ENCODE assay signal across 18 cellular contexts in the genomic region with DNA sequence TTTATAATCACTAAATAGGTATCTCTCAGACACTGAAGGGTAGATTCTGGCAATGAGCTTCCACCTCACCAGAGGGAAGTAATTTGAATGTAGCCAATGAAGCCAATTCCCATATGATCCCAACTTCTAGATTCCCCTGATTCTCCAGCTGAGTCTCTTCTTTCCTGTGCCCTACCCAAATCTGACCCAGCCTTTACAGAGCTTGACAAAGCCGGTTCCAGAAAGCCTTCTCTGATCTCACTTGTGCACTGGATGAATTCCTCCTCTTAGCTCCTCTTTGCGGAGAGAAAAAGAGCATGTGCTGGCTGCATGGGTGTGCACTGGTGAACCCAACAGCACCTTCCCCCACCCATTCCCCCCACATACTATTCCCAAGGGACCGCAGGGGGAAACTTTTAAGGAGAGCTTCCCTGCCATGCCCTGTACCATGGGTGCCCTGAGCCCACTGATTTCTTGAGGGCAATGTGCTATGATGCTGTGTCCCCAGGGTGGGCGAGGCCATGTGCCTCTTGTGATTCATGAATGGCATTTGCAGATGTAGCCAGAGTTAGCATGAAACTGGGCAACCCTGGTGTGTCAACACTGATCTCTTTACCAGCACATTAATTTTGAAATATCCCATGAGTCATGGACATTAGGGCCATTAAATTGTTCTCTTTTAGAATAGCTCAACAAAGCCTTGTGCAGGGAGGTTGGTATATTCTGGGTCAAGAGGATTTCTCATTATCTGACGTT. TPM values are rescaled to one million over a fixed set of nuclear protein-coding genes. Genes with fewer than 3 reads are reported as not detected.
DNase-seq lines count a peak whose midpoint lies in the region; TF ChIP-seq lines count a peak whose summit lies in the region.
"Had no signal": no experiment of that assay in that cellular context is flagged by ENCODE, and none has a peak within 500 bp of the region (broad histone marks: within the 10 kb centered on the region; RNA-seq: fewer than 3 reads in every experiment).

No MANE protein-coding gene starts in this region.

- no peaks in the 10 kb centered on the region for H3K4me1 Mint-ChIP-seq in activated CD4-positive, alpha-beta memory T cell treated with anti-CD3 and anti-CD28 coated beads, Interleukin-2, amount 10 ng/mL, durations not matched to agents 7 days and 5 days

- H2AK5ac ChIP-seq in neuronal stem cell (ENCODE audit: low read depth, low read length), result peak overlapping the region; percentile 42

- H2BK15ac ChIP-seq in neuronal stem cell (ENCODE audit: low read length), result peak overlapping the region; percentile 41

- peaks cover 14% of the 10 kb centered on the region for H3K27me3 Mint-ChIP-seq in activated CD4-positive, alpha-beta memory T cell treated with anti-CD3 and anti-CD28 coated beads, Interleukin-2, amount 10 ng/mL, durations not matched to agents 7 days and 5 days

- CTCF ChIA-PET in activated CD4-positive, alpha-beta memory T cell treated with anti-CD3 and anti-CD28 coated beads, Interleukin-2, amount 10 ng/mL, durations not matched to agents 7 days and 5 days (lab: Charles Lee), result interaction anchor here (1.0 kb wide), 1 partner anchor 110 kb away, joined by 3 read pairs; no protein-coding TSS in a partner anchor

- H3K36me3 Mint-ChIP-seq in activated CD4-positive, alpha-beta memory T cell treated with anti-CD3 and anti-CD28 coated beads, Interleukin-2, amount 10 ng/mL, durations not matched to agents 7 days and 5 days (ENCODE audit: low read depth), result no peaks in the 10 kb centered on the region

- no peak overlapping the region for H2BK120ac ChIP-seq in neuronal stem cell (ENCODE audit: low read depth, low read length)

- no peak overlapping the region for H3K4me3 Mint-ChIP-seq in activated CD4-positive, alpha-beta memory T cell treated with anti-CD3 and anti-CD28 coated beads, Interleukin-2, amount 10 ng/mL, durations not matched to agents 7 days and 5 days
- H3K4me3 Mint-ChIP-seq: T-helper 1 cell treated with Interleukin-12 subunit alpha and Interleukin-12 subunit beta and Interleukin-4 antibody, amounts not matched to agents 30 μg/mL and 1 μg/mL, for 36 hours had no signal

- WGBS in neuronal stem cell (ENCODE audit: extremely low coverage in 2 of 2, insufficient read length in 2 of 2, insufficient replicate concordance in 1 of 2), 2 donors, result no CpG with 5 or more reads among the region's 5 CpGs

- H3K4me1 ChIP-seq in neuronal stem cell (ENCODE audit: control insufficient read depth in 2 of 2, insufficient read depth in 1 of 2, low read depth in 1 of 2, low read length in 2 of 2), result peaks cover 1 to 2% of the 10 kb centered on the region in 2 donors
- H3K4me1 ChIP-seq: BLaER1, parathyroid adenoma, tibial artery had no signal

- no peak overlapping the region for H3K4me3 ChIP-seq in epithelial cell of proximal tubule (ENCODE audit: low read depth, low read length)
- H3K4me3 ChIP-seq in neuronal stem cell (ENCODE audit: low read length in 2 of 2), result no peak overlapping the region
- H3K4me3 ChIP-seq: BLaER1, PC-9, tibial artery had no signal

- no peak overlapping the region for H4K8ac ChIP-seq in neuronal stem cell (ENCODE audit: low read depth, low read length)

- no peak overlapping the region for H3K14ac ChIP-seq in neuronal stem cell (ENCODE audit: low read length)

- no peak overlapping the region for H3K4ac ChIP-seq in neuronal stem cell (ENCODE audit: low read length)

- no peaks in the 10 kb centered on the region for H3K79me1 ChIP-seq in neuronal stem cell (ENCODE audit: low read depth, low read length)

- POLR2A ChIA-PET in activated CD4-positive, alpha-beta memory T cell treated with anti-CD3 and anti-CD28 coated beads, Interleukin-2, amount 10 ng/mL, durations not matched to agents 7 days and 5 days (lab: Charles Lee), result no interaction called here

- no peak overlapping the region for H2BK5ac ChIP-seq in neuronal stem cell (ENCODE audit: low read length)

- DNase-seq in AG08395 (ENCODE audit: low spot score) (peak; percentile 62), HT1080 (ENCODE audit: low read depth) (peak; percentile 24), epithelial cell of proximal tubule (ENCODE audit: low read depth) (peak; percentile 39), neuronal stem cell (ENCODE audit: low spot score) (no peak), caudate nucleus (lab: John Stamatoyannopoulos, UW) (no peak), NCI-H446 (lab: John Stamatoyannopoulos, UW) (no peak), HUDEP-2 (lab: John Stamatoyannopoulos, UW; ENCODE audit: unreplicated experiment in 76 of 76) (no peak)
- no peak for DNase-seq in activated CD4-positive, alpha-beta memory T cell treated with anti-CD3 and anti-CD28 coated beads, Interleukin-2, amount 10 ng/mL, durations not matched to agents 7 days and 5 days
- DNase-seq: activated CD4-positive, CD25-positive, alpha-beta regulatory T cell treated with anti-CD3 and anti-CD28 coated beads, Interleukin-2, amount 50 U/mL, for 72 hours; activated T-cell treated with anti-CD3 and anti-CD28 coated beads for 4 hours; DND-41; erythroblast; PC-9; tibial artery had no signal

- H3K4me2 ChIP-seq in neuronal stem cell (ENCODE audit: insufficient read depth, low read length, poor library complexity, severe bottlenecking), result no peak overlapping the region
- H3K4me2 ChIP-seq: BLaER1, PC-9 had no signal

- H3K27ac ChIP-seq in neuronal stem cell (replicated peaks; ENCODE audit: low read length) (no peak overlapping the region), caudate nucleus (ENCODE audit: low read depth, low read length) (no peak overlapping the region)
- H3K27ac ChIP-seq: BLaER1, parathyroid adenoma, PC-9, tibial artery had no signal

- no peak for TF ChIP-seq CTCF in epithelial cell of proximal tubule (conservative IDR thresholded peaks at IDR 0.05; ENCODE audit: low read depth, low read length)

- no peak overlapping the region for H2AFZ ChIP-seq in neuronal stem cell (ENCODE audit: low read length)
- H2AFZ ChIP-seq: parathyroid adenoma, PC-9 had no signal

- peaks cover 0 to 5% (median 0%) of the 10 kb centered on the region in 3 experiments for H3K27me3 ChIP-seq in neuronal stem cell (ENCODE audit: control insufficient read depth in 3 of 3, insufficient read depth in 3 of 3, low read depth in 1 of 3, low read length in 3 of 3)
- H3K27me3 ChIP-seq: BLaER1, tibial artery had no signal

- peaks cover 2% of the 10 kb centered on the region for H3K9me3 Mint-ChIP-seq in activated CD4-positive, alpha-beta memory T cell treated with anti-CD3 and anti-CD28 coated beads, Interleukin-2, amount 10 ng/mL, durations not matched to agents 7 days and 5 days

- no peak overlapping the region for H3K23ac ChIP-seq in neuronal stem cell (ENCODE audit: low read depth, low read length, poor library complexity)

- H3K18ac ChIP-seq in neuronal stem cell (ENCODE audit: low read length), result no peak overlapping the region

- H4K91ac ChIP-seq in neuronal stem cell (ENCODE audit: low read depth, low read length, poor library complexity), result no peak overlapping the region

- no peak overlapping the region for H3K27ac Mint-ChIP-seq in activated CD4-positive, alpha-beta memory T cell treated with anti-CD3 and anti-CD28 coated beads, Interleukin-2, amount 10 ng/mL, durations not matched to agents 7 days and 5 days
- H3K27ac Mint-ChIP-seq: T-helper 1 cell treated with Interleukin-12 subunit alpha and Interleukin-12 subunit beta and Interleukin-4 antibody, amounts not matched to agents 30 μg/mL and 1 μg/mL, for 36 hours had no signal

- H3K9ac ChIP-seq in neuronal stem cell (ENCODE audit: low read depth, low read length, poor library complexity), result no peak overlapping the region
- H3K9ac ChIP-seq: BLaER1, parathyroid adenoma had no signal

- peaks cover 0 to 6% of the 10 kb centered on the region in 2 donors for H3K9me3 ChIP-seq in neuronal stem cell (replicated peaks in 1 of 2; ENCODE audit: control insufficient read depth in 2 of 2, insufficient read depth in 1 of 2, low read depth in 1 of 2, low read length in 2 of 2)
- H3K9me3 ChIP-seq: BLaER1 had no signal

- no peaks in the 10 kb centered on the region for H3K36me3 ChIP-seq in neuronal stem cell (replicated peaks in 1 of 2; ENCODE audit: control insufficient read depth in 2 of 2, insufficient read depth in 2 of 2, low read length in 2 of 2)
- H3K36me3 ChIP-seq: BLaER1, tibial artery had no signal

- H2BK12ac ChIP-seq in neuronal stem cell (ENCODE audit: low read length), result no peak overlapping the region

RNA-seq across cellular contexts. Expression of a gene that starts 50.4 kb away (rescaled TPM):
- 3.6 and 8.2 TPM in 2 replicates for total RNA-seq in HT1080 (2014; rRNA removed; shearing (Covaris generic))
- 12.2 and 13.5 TPM in 2 replicates for polyA plus RNA-seq in HT1080 (2015; cell fraction: cytosol; rRNA removed)
- polyA plus RNA-seq in HT1080 (2015; cell fraction: nucleus; rRNA removed), result 18.3 and 21.2 TPM in 2 replicates
- total RNA-seq in epithelial cell of proximal tubule, result 58.5 and 84.6 TPM in 2 replicates
- polyA plus RNA-seq in neuronal stem cell (2013, experiment 1 of 2), result 35.0 TPM
- 35.1 TPM for polyA plus RNA-seq in neuronal stem cell (2013, experiment 2 of 2)
- total RNA-seq in activated CD4-positive, alpha-beta memory T cell treated with anti-CD3 and anti-CD28 coated beads, Interleukin-2, amount 10 ng/mL, durations not matched to agents 7 days and 5 days, result 1 to 10 TPM; 5.2 to 5.3 TPM

RNA-seq across cellular contexts. Expression of a gene that starts 53.0 kb away (rescaled TPM):
- total RNA-seq in HT1080 (2014; rRNA removed; shearing (Covaris generic)), result not detected in 2 replicates
- not detected in 2 replicates for polyA plus RNA-seq in HT1080 (2015; cell fraction: cytosol; rRNA removed)
- not detected in 2 replicates for polyA plus RNA-seq in HT1080 (2015; cell fraction: nucleus; rRNA removed)
- 0.51 and 1.3 TPM in 2 replicates for total RNA-seq in epithelial cell of proximal tubule
- not detected for polyA plus RNA-seq in neuronal stem cell (2013, experiment 1 of 2)
- polyA plus RNA-seq in neuronal stem cell (2013, experiment 2 of 2), result not detected
- not detected for total RNA-seq in activated CD4-positive, alpha-beta memory T cell treated with anti-CD3 and anti-CD28 coated beads, Interleukin-2, amount 10 ng/mL, durations not matched to agents 7 days and 5 days
- total RNA-seq: mesenteric fat pad had no signal

Comparison
In these comparisons a context has a peak if more than half of its experiments do, and no peak if none do; other contexts are left out.
1. DNase-seq: peak in AG08395 (single experiment), HT1080 (single experiment) and epithelial cell of proximal tubule (single experiment); none in neuronal stem cell (single experiment), activated CD4-positive, alpha-beta memory T cell treated with anti-CD3 and anti-CD28 coated beads, Interleukin-2, amount 10 ng/mL, durations not matched to agents 7 days and 5 days (single experiment), caudate nucleus (0 of 61), NCI-H446 (0 of 2) and HUDEP-2 (0 of 76).